11 cellular contexts compared by ENCODE assay signal in the genomic region with DNA sequence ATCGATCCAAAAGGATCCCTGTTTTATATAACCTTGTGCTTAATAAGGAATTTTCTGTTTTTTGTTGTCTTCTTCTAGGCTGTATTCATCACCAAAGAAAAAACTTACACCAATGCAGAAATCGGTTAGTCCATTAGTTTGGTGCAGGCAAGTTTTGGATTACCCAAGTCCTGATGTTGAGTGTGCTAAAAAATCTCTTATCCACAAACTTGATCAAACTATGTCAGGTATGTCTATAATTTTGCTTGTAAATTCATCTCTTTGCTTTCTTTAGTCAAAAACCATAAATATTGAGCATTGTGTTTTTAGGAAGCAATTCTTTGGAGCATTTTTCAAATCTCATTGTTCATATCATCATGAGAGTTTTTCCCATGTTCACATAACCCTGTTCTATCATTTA. TPM values are rescaled to one million over a fixed set of nuclear protein-coding genes. Genes with fewer than 3 reads are reported as not detected.
DNase-seq lines count a peak whose midpoint lies in the region; ATAC-seq and FAIRE-seq lines count a peak whose summit lies in the region.
"Had no signal": no experiment of that assay in that cellular context is flagged by ENCODE, and none has a peak within 500 bp of the region (broad histone marks: within the 10 kb centered on the region; RNA-seq: fewer than 3 reads in every experiment).

No MANE protein-coding gene starts in this region.

- peak; percentile 9 for FAIRE-seq in GM18507 (lab: Jason Lieb, UNC)

- peak overlapping the region in 1 of 5 donors; percentile 32 for H3K4me3 Mint-ChIP-seq in immature natural killer cell
- no peak overlapping the region for H3K4me3 Mint-ChIP-seq in stimulated activated effector memory CD8-positive, alpha-beta T cell treated with anti-CD3 and anti-CD28 coated beads, Interleukin-12 subunit alpha, Interleukin-12 subunit beta, amount 100 ng/mL, for 72 hours

- peaks cover 59 to 75% of the 10 kb centered on the region in 2 donors for H3K4me1 Mint-ChIP-seq in immature natural killer cell
- peaks cover 50% of the 10 kb centered on the region for H3K4me1 Mint-ChIP-seq in stimulated activated effector memory CD8-positive, alpha-beta T cell treated with anti-CD3 and anti-CD28 coated beads, Interleukin-12 subunit alpha, Interleukin-12 subunit beta, amount 100 ng/mL, for 72 hours

- H3K9me3 Mint-ChIP-seq in immature natural killer cell = no peaks in the 10 kb centered on the region
- H3K9me3 Mint-ChIP-seq in stimulated activated effector memory CD8-positive, alpha-beta T cell treated with anti-CD3 and anti-CD28 coated beads, Interleukin-12 subunit alpha, Interleukin-12 subunit beta, amount 100 ng/mL, for 72 hours = no peaks in the 10 kb centered on the region

- no peaks in the 10 kb centered on the region for H3K36me3 Mint-ChIP-seq in immature natural killer cell
- peaks cover 5% of the 10 kb centered on the region for H3K36me3 Mint-ChIP-seq in stimulated activated effector memory CD8-positive, alpha-beta T cell treated with anti-CD3 and anti-CD28 coated beads, Interleukin-12 subunit alpha, Interleukin-12 subunit beta, amount 100 ng/mL, for 72 hours

- H3K27me3 Mint-ChIP-seq in immature natural killer cell (ENCODE audit: low read depth in 3 of 3) = no peaks in the 10 kb centered on the region

- H3K4me1 ChIP-seq in HUES64 (ENCODE audit: insufficient read depth, low read length) = peaks cover 31% of the 10 kb centered on the region

- H3K27ac ChIP-seq in HUES64 (ENCODE audit: low read depth, low read length) = peak overlapping the region; percentile 2; the same call in 1 of the 2 replicates
- H3K27ac ChIP-seq: GM23248 had no signal

- no peak for ATAC-seq in stimulated activated effector memory CD8-positive, alpha-beta T cell treated with anti-CD3 and anti-CD28 coated beads, Interleukin-12 subunit alpha, Interleukin-12 subunit beta, amount 100 ng/mL, for 72 hours
- ATAC-seq in HG02759 (IDR thresholded peaks at IDR 0.05; ENCODE audit: unreplicated experiment) = no peak

- DNase-seq in GM18507 (ENCODE audit: extremely low spot score, insufficient read length, low read depth) (no peak), immature natural killer cell (no peak), activated gamma-delta T cell (lab: John Stamatoyannopoulos, UW) (no peak), NCI-H1092 (lab: John Stamatoyannopoulos, UW) (no peak)
- DNase-seq in stimulated activated effector memory CD8-positive, alpha-beta T cell treated with anti-CD3 and anti-CD28 coated beads, Interleukin-12 subunit alpha, Interleukin-12 subunit beta, amount 100 ng/mL, for 72 hours (ENCODE audit: low spot score in 2 of 2) = no peak
- DNase-seq: NCI-H524, SHP77 treated with DMSO at 0.1 percent for 48 hours had no signal

- no peak overlapping the region for H3K4me3 ChIP-seq in HUES64 (ENCODE audit: low read length)
- H3K4me3 ChIP-seq: BLaER1 treated with 17β-estradiol and CSF1 and Interleukin-3, amounts not matched to agents 10 nM and 100 nM; GM23248 had no signal

- H3K9me3 ChIP-seq in HUES64 (ENCODE audit: insufficient read depth, low read depth, low read length) = no peaks in the 10 kb centered on the region

- no peaks in the 10 kb centered on the region for H3K36me3 ChIP-seq in HUES64 (ENCODE audit: insufficient read depth, low read length)

- no CpG with 5 or more reads among the region's 2 CpGs for WGBS in HUES64

- peak overlapping the region; percentile 0 to 64 (median 41) for H3K27ac Mint-ChIP-seq in immature natural killer cell
- peak overlapping the region; percentile 9 for H3K27ac Mint-ChIP-seq in stimulated activated effector memory CD8-positive, alpha-beta T cell treated with anti-CD3 and anti-CD28 coated beads, Interleukin-12 subunit alpha, Interleukin-12 subunit beta, amount 100 ng/mL, for 72 hours

- H3K27me3 ChIP-seq in HUES64 (ENCODE audit: insufficient read depth, low read length) = no peaks in the 10 kb centered on the region
- H3K27me3 ChIP-seq: BLaER1 treated with 17β-estradiol and CSF1 and Interleukin-3, amounts not matched to agents 10 nM and 100 nM had no signal

- no peak overlapping the region for H3K9ac ChIP-seq in HUES64 (ENCODE audit: low read depth, low read length)
- H3K9ac ChIP-seq: BLaER1 treated with 17β-estradiol and CSF1 and Interleukin-3, amounts not matched to agents 10 nM and 100 nM; GM23248 had no signal

RNA-seq across cellular contexts. Expression of a gene that starts 28.4 kb away (rescaled TPM):
- polyA plus RNA-seq in HUES64 (2013, experiment 1 of 2) = 23.3 TPM
- polyA plus RNA-seq in HUES64 (2013, experiment 2 of 2) = 29.4 TPM
- polyA plus RNA-seq in immature natural killer cell = 10 to 100 TPM; 15.0 to 36.5 (median 28.4) TPM
